11 cellular contexts compared by ENCODE assay signal in genomic region chr1:162022626-162023025, GRCh38. TPM values are rescaled to one million over a fixed set of nuclear protein-coding genes. Genes with fewer than 3 reads are reported as not detected.
A peak's percentile ranks its signal among the peaks of the same experiment; 100 is the strongest.
DNase-seq lines count a peak whose midpoint lies in the region; FAIRE-seq and TF ChIP-seq lines count a peak whose summit lies in the region.
"Had no signal": no experiment of that assay in that cellular context is flagged by ENCODE, and none has a peak within 500 bp of the region (broad histone marks: within the 10 kb centered on the region; RNA-seq: fewer than 3 reads in every experiment).

No MANE protein-coding gene starts in this region.

- 64 to 79% methylated on average over 5 to 9 of the region's 9 CpGs for WGBS in transverse colon (ENCODE audit: low coverage in 1 of 2), 2 donors

- H3K9ac ChIP-seq in astrocyte (ENCODE audit: low read length) (no peak overlapping the region), muscle layer of colon (ENCODE audit: low read length) (peak overlapping the region; percentile 41)

- H3K36me3 Mint-ChIP-seq in activated naive CD4-positive, alpha-beta T cell treated with anti-CD3 and anti-CD28 coated beads, Interleukin-2, amount 10 ng/mL, durations not matched to agents 7 days and 5 days = no peaks in the 10 kb centered on the region
- H3K36me3 Mint-ChIP-seq in astrocyte (ENCODE audit: low read depth, unreplicated experiment) = peaks cover 12% of the 10 kb centered on the region

- H3K4me1 ChIP-seq in astrocyte (ENCODE audit: insufficient read depth, low read length) (peaks cover 16% of the 10 kb centered on the region), muscle layer of colon (ENCODE audit: insufficient read depth, low read length) (peaks cover 37% of the 10 kb centered on the region), transverse colon (peaks cover 3 to 20% (median 14%) of the 10 kb centered on the region in 4 donors)

- no peak for DNase-seq in activated naive CD4-positive, alpha-beta T cell treated with anti-CD3 and anti-CD28 coated beads, Interleukin-2, amount 10 ng/mL, durations not matched to agents 7 days and 5 days
- no peak for DNase-seq in activated naive CD4-positive, alpha-beta T cell treated with anti-CD3 and anti-CD28 coated beads, Interleukin-2, amount 50 U/mL, for 16 hours
- DNase-seq in astrocyte (ENCODE audit: low read depth) = no peak
- DNase-seq in transverse colon = no peak
- DNase-seq in erythroblast (lab: John Stamatoyannopoulos, UW) = no peak
- DNase-seq in NCI-H2171 (lab: John Stamatoyannopoulos, UW) = no peak
- no peak for DNase-seq in NCI-H1105 (lab: John Stamatoyannopoulos, UW)
- DNase-seq: stimulated activated CD4-positive, alpha-beta T cell treated with anti-CD3 and anti-CD28 coated beads, Interleukin-12 subunit alpha, Interleukin-12 subunit beta, amount 100 ng/mL, for 4 hours; stimulated activated naive CD8-positive, alpha-beta T cell treated with anti-CD3 and anti-CD28 coated beads, Interleukin-15, amount 100 ng/mL, for 72 hours had no signal

- H3K4me3 ChIP-seq in astrocyte (ENCODE audit: insufficient read depth, low read depth, low read length) (peak overlapping the region; percentile 85), muscle layer of colon (ENCODE audit: low read depth in 1 of 2, low read length in 2 of 2) (peak overlapping the region; percentile 70 to 87), transverse colon (peak overlapping the region in 2 of 4 donors; percentile 55 to 64)

- H3K4me2 ChIP-seq in astrocyte (ENCODE audit: low read length) = peak overlapping the region; percentile 96

- H3K27ac Mint-ChIP-seq in activated naive CD4-positive, alpha-beta T cell treated with anti-CD3 and anti-CD28 coated beads, Interleukin-2, amount 10 ng/mL, durations not matched to agents 7 days and 5 days = no peak overlapping the region
- H3K27ac Mint-ChIP-seq in astrocyte (ENCODE audit: unreplicated experiment) = peak overlapping the region; percentile 41

- no peak for TF ChIP-seq EP300 in transverse colon (IDR thresholded peaks at IDR 0.05; ENCODE audit: low read depth)

- H2AFZ ChIP-seq in astrocyte (ENCODE audit: low read depth, low read length) = no peak overlapping the region

- H3K27ac ChIP-seq in astrocyte (ENCODE audit: low read depth, low read length) = no peak overlapping the region
- H3K27ac ChIP-seq in muscle layer of colon (ENCODE audit: low read depth, low read length) = peak overlapping the region; percentile 84
- H3K27ac ChIP-seq in transverse colon = peak overlapping the region; percentile 24 to 84 (median 68)
- H3K27ac ChIP-seq: SJSA1 had no signal

- no peaks in the 10 kb centered on the region for H3K27me3 ChIP-seq in astrocyte (ENCODE audit: insufficient read depth, low read length)
- H3K27me3 ChIP-seq in muscle layer of colon (ENCODE audit: control insufficient read depth in 1 of 2, insufficient read depth in 2 of 2, low read length in 2 of 2) = no peaks in the 10 kb centered on the region
- H3K27me3 ChIP-seq in transverse colon = peaks cover 12% of the 10 kb centered on the region
- H3K27me3 ChIP-seq: SJSA1 had no signal

- no peaks in the 10 kb centered on the region for H3K9me3 ChIP-seq in astrocyte (ENCODE audit: insufficient read depth, low read depth, low read length)
- no peaks in the 10 kb centered on the region for H3K9me3 ChIP-seq in muscle layer of colon (ENCODE audit: low read length)
- H3K9me3 ChIP-seq in transverse colon = no peaks in the 10 kb centered on the region
- H3K9me3 ChIP-seq: SJSA1 had no signal

- in situ Hi-C loops in transverse colon (cut with MboI; ENCODE audit: low pct_ligation_motif_present in 1 of 4, low pct_unique_long_range_greater_than_20kb in 1 of 4, low sequenced_read_pairs in 3 of 4) = loop anchor here in 1 of 4 donors (10.0 kb wide), 1 partner anchor 228 kb away; no protein-coding TSS in a partner anchor

- CTCF ChIA-PET in activated naive CD4-positive, alpha-beta T cell treated with anti-CD3 and anti-CD28 coated beads, Interleukin-2, amount 10 ng/mL, durations not matched to agents 7 days and 5 days (lab: Charles Lee) = no interaction called here

- TF ChIP-seq CTCF in astrocyte (IDR thresholded peaks at IDR 0.05; ENCODE audit: insufficient read depth, low read depth, low read length) = no peak
- TF ChIP-seq CTCF in transverse colon (IDR thresholded peaks at IDR 0.05) = no peak

- TF ChIP-seq POLR2A in transverse colon (IDR thresholded peaks at IDR 0.05) = no peak
- no peak for TF ChIP-seq POLR2A in erythroblast (IDR thresholded peaks at IDR 0.05; ENCODE audit: low read length)

- H4K20me1 ChIP-seq in astrocyte (ENCODE audit: insufficient read depth, low read length) = no peaks in the 10 kb centered on the region

- H3K27me3 Mint-ChIP-seq in activated naive CD4-positive, alpha-beta T cell treated with anti-CD3 and anti-CD28 coated beads, Interleukin-2, amount 10 ng/mL, durations not matched to agents 7 days and 5 days = peaks cover 51% of the 10 kb centered on the region
- H3K27me3 Mint-ChIP-seq in astrocyte (ENCODE audit: low read depth, unreplicated experiment) = peaks cover 26% of the 10 kb centered on the region

- H3K4me1 Mint-ChIP-seq in activated naive CD4-positive, alpha-beta T cell treated with anti-CD3 and anti-CD28 coated beads, Interleukin-2, amount 10 ng/mL, durations not matched to agents 7 days and 5 days = peaks cover 10% of the 10 kb centered on the region
- H3K4me1 Mint-ChIP-seq in astrocyte (ENCODE audit: low read depth, unreplicated experiment) = peaks cover 13% of the 10 kb centered on the region

- peak overlapping the region; percentile 80 for H3K4me3 Mint-ChIP-seq in activated naive CD4-positive, alpha-beta T cell treated with anti-CD3 and anti-CD28 coated beads, Interleukin-2, amount 10 ng/mL, durations not matched to agents 7 days and 5 days
- H3K4me3 Mint-ChIP-seq in astrocyte (ENCODE audit: unreplicated experiment) = peak overlapping the region; percentile 95

- intact Hi-C loops in transverse colon (cut with DNase I; ENCODE audit: low total_unique reads) = loop anchor here (10.0 kb wide), 1 partner anchor 138 kb away; no protein-coding TSS in a partner anchor

- no peaks in the 10 kb centered on the region for H3K36me3 ChIP-seq in astrocyte (ENCODE audit: insufficient read depth, low read length)
- peaks cover 7% of the 10 kb centered on the region for H3K36me3 ChIP-seq in muscle layer of colon (ENCODE audit: insufficient read depth, low read length)
- H3K36me3 ChIP-seq in transverse colon = no peaks in the 10 kb centered on the region
- H3K36me3 ChIP-seq: SJSA1 had no signal

- no peak for FAIRE-seq in astrocyte (lab: Jason Lieb, UNC)

- H3K79me2 ChIP-seq in astrocyte (ENCODE audit: insufficient read depth, low read length) = no peaks in the 10 kb centered on the region

- H3K9me3 Mint-ChIP-seq in activated naive CD4-positive, alpha-beta T cell treated with anti-CD3 and anti-CD28 coated beads, Interleukin-2, amount 10 ng/mL, durations not matched to agents 7 days and 5 days = no peaks in the 10 kb centered on the region
- H3K9me3 Mint-ChIP-seq in astrocyte (ENCODE audit: unreplicated experiment) = peaks cover 2% of the 10 kb centered on the region
- H3K9me3 Mint-ChIP-seq: stimulated activated naive CD8-positive, alpha-beta T cell treated with anti-CD3 and anti-CD28 coated beads, Interleukin-15, amount 100 ng/mL, for 72 hours had no signal

RNA-seq across cellular contexts. Expression of gene OLFML2B, which starts 1.0 kb away (rescaled TPM):
- 14.7 and 22.9 TPM in 2 replicates for total RNA-seq in astrocyte
- 1 to 10 TPM; 1.6 to 5.2 (median 3.7) TPM for total RNA-seq in transverse colon

RNA-seq across cellular contexts. Expression of gene NOS1AP, which starts 46.9 kb away (rescaled TPM):
- total RNA-seq in astrocyte = 0.94 and 1.2 TPM in 2 replicates
- 10 to 100 TPM in 3 of 4 donors, 1 to 10 TPM in 1; 8.5 to 34.8 (median 14.1) TPM for total RNA-seq in transverse colon
- total RNA-seq: SJSA1 had no signal
